In genomic region chr16:85600905-85601639, GRCh38 we compare ENCODE assay signal across 20 cellular contexts. TPM values are rescaled to one million over a fixed set of nuclear protein-coding genes. Genes with fewer than 3 reads are reported as not detected.
DNase-seq lines count a peak whose midpoint lies in the region; TF ChIP-seq lines count a peak whose summit lies in the region.
"Had no signal": no experiment of that assay in that cellular context is flagged by ENCODE, and none has a peak within 500 bp of the region (broad histone marks: within the 10 kb centered on the region; RNA-seq: fewer than 3 reads in every experiment).

No MANE protein-coding gene starts in this region.

- TF ChIP-seq CTCF in HEK293 (tag by site-specific recombination; IDR thresholded peaks at IDR 0.05) = no peak
- TF ChIP-seq CTCF in glutamatergic neuron (IDR thresholded peaks at IDR 0.05; ENCODE audit: partially characterized antibody, unreplicated experiment) = no peak
- no peak for TF ChIP-seq CTCF in sigmoid colon (IDR thresholded peaks at IDR 0.05)
- TF ChIP-seq CTCF in Calu3 (IDR thresholded peaks at IDR 0.05; ENCODE audit: unreplicated experiment) = no peak

- H3K4me3 Mint-ChIP-seq in glutamatergic neuron (ENCODE audit: unreplicated experiment) (peak overlapping the region; percentile 67), Calu3 (ENCODE audit: low read depth, unreplicated experiment) (no peak overlapping the region)
- H3K4me3 Mint-ChIP-seq: activated CD8-positive, alpha-beta memory T cell treated with anti-CD3 and anti-CD28 coated beads, Interleukin-2, amount 10 ng/mL, durations not matched to agents 7 days and 5 days; stimulated activated naive CD8-positive, alpha-beta T cell treated with anti-CD3 and anti-CD28 coated beads, Interleukin-15, Interleukin-2, amounts not matched to agents 100 ng/mL and 50 ng/mL, for 24 hours had no signal

- DNase-seq in glutamatergic neuron = no peak
- no peak for DNase-seq in sigmoid colon
- DNase-seq in NCI-H69 (lab: John Stamatoyannopoulos, UW) = no peak
- DNase-seq in dedifferentiated amniotic fluid mesenchymal stem cell (ENCODE audit: extremely low spot score) = no peak
- DNase-seq in Calu3 = no peak
- DNase-seq: activated CD4-positive, CD25-positive, alpha-beta regulatory T cell treated with anti-CD3 and anti-CD28 coated beads, Interleukin-2, amount 50 U/mL, for 72 hours; activated CD8-positive, alpha-beta memory T cell treated with anti-CD3 and anti-CD28 coated beads, Interleukin-2, amount 10 ng/mL, durations not matched to agents 7 days and 5 days; activated effector memory CD4-positive, alpha-beta T cell treated with anti-CD3 and anti-CD28 coated beads, Interleukin-2, amount 50 U/mL, for 16 hours; amniotic stem cell; DMS153; foreskin keratinocyte; KBM-7; left cardiac atrium; mucosa of descending colon; NCI-H1048; NCI-H2171; RPMI8226 had no signal

- no peak for TF ChIP-seq POLR2A in sigmoid colon (IDR thresholded peaks at IDR 0.05)

- no peak for TF ChIP-seq EP300 in sigmoid colon (IDR thresholded peaks at IDR 0.05)

- 82 to 84% methylated on average over 19 of the region's 19 CpGs for WGBS in sigmoid colon, 2 donors

- CTCF ChIA-PET in HEK293 (lab: Yijun Ruan, JAX) = interaction anchor here (0.7 to 1.0 kb wide), 3 partner anchors 9 to 182 kb away, joined by 3 to 5 read pairs (median 4); no protein-coding TSS in a partner anchor
- CTCF ChIA-PET in Calu3 (lab: Charles Lee) = no interaction called here

- intact Hi-C loops in sigmoid colon (cut with DNase I) (no loop called here), Calu3 (cut with micrococcal nuclease; ENCODE audit: unreplicated experiment) (no loop called here)

- H3K9ac ChIP-seq in BLaER1 treated with 17β-estradiol and CSF1 and Interleukin-3, amounts not matched to agents 10 nM and 100 nM = peak overlapping the region in 6 of 11 experiments; percentile 3 to 65 (median 52); a peak in 9 of 22 replicates

- H3K27ac Mint-ChIP-seq in glutamatergic neuron (ENCODE audit: unreplicated experiment) = peak overlapping the region; percentile 76
- no peak overlapping the region for H3K27ac Mint-ChIP-seq in Calu3 (ENCODE audit: unreplicated experiment)
- H3K27ac Mint-ChIP-seq: activated CD8-positive, alpha-beta memory T cell treated with anti-CD3 and anti-CD28 coated beads, Interleukin-2, amount 10 ng/mL, durations not matched to agents 7 days and 5 days; stimulated activated naive CD8-positive, alpha-beta T cell treated with anti-CD3 and anti-CD28 coated beads, Interleukin-15, Interleukin-2, amounts not matched to agents 100 ng/mL and 50 ng/mL, for 24 hours had no signal

- H3K27me3 Mint-ChIP-seq in glutamatergic neuron (ENCODE audit: unreplicated experiment) = peaks cover 36% of the 10 kb centered on the region
- H3K27me3 Mint-ChIP-seq in Calu3 (ENCODE audit: unreplicated experiment) = peaks cover 87% of the 10 kb centered on the region
- H3K27me3 Mint-ChIP-seq: activated CD8-positive, alpha-beta memory T cell treated with anti-CD3 and anti-CD28 coated beads, Interleukin-2, amount 10 ng/mL, durations not matched to agents 7 days and 5 days; stimulated activated naive CD8-positive, alpha-beta T cell treated with anti-CD3 and anti-CD28 coated beads, Interleukin-15, Interleukin-2, amounts not matched to agents 100 ng/mL and 50 ng/mL, for 24 hours had no signal

- H3K9me3 ChIP-seq in BLaER1 treated with 17β-estradiol and CSF1 and Interleukin-3, amounts not matched to agents 10 nM and 100 nM (replicated peaks in 1 of 11) = no peaks in the 10 kb centered on the region
- H3K9me3 ChIP-seq in HEK293 (ENCODE audit: control insufficient read depth, insufficient read depth, low read depth, low read length) (no peaks in the 10 kb centered on the region), sigmoid colon (no peaks in the 10 kb centered on the region)
- H3K9me3 ChIP-seq: mucosa of descending colon had no signal

- BruUV-seq in Calu3 (replicated peaks; lab: Mats Ljungman, UMichigan) = no TSS peak

- H4K20me1 ChIP-seq in BLaER1 treated with 17β-estradiol and CSF1 and Interleukin-3, amounts not matched to agents 10 nM and 100 nM = peaks cover 75 to 96% (median 91%) of the 10 kb centered on the region in 11 experiments

- peaks cover 0 to 6% (median 0%) of the 10 kb centered on the region in 11 experiments; a peak in 1 of 22 replicates for H3K36me3 ChIP-seq in BLaER1 treated with 17β-estradiol and CSF1 and Interleukin-3, amounts not matched to agents 10 nM and 100 nM
- H3K36me3 ChIP-seq in HEK293 (ENCODE audit: control insufficient read depth in 2 of 2, insufficient read depth in 1 of 2, low read length in 2 of 2) (peaks cover 0 to 2% of the 10 kb centered on the region in 2 experiments; a peak in 1 of 3 replicates), sigmoid colon (no peaks in the 10 kb centered on the region)

- peaks cover 0 to 25% (median 0%) of the 10 kb centered on the region in 11 experiments; a peak in 4 of 22 replicates for H3K27me3 ChIP-seq in BLaER1 treated with 17β-estradiol and CSF1 and Interleukin-3, amounts not matched to agents 10 nM and 100 nM
- H3K27me3 ChIP-seq in sigmoid colon = no peaks in the 10 kb centered on the region

- H3K4me2 ChIP-seq in BLaER1 treated with 17β-estradiol and CSF1 and Interleukin-3, amounts not matched to agents 10 nM and 100 nM = peak overlapping the region in 9 of 11 experiments; percentile 74 to 93 (median 84); a peak in 17 of 22 replicates

- H3K27ac ChIP-seq in BLaER1 treated with 17β-estradiol and CSF1 and Interleukin-3, amounts not matched to agents 10 nM and 100 nM = peak overlapping the region in 4 of 11 experiments; percentile 32 to 47 (median 42); a peak in 7 of 22 replicates
- H3K27ac ChIP-seq in HEK293 (ENCODE audit: extremely low read depth, low read depth, low read length) = no peak overlapping the region
- H3K27ac ChIP-seq in sigmoid colon = peak overlapping the region in 3 of 4 donors; percentile 82 to 85 (median 84)
- H3K27ac ChIP-seq: foreskin keratinocyte had no signal

- H3K4me1 ChIP-seq in BLaER1 treated with 17β-estradiol and CSF1 and Interleukin-3, amounts not matched to agents 10 nM and 100 nM = peaks cover 41 to 96% (median 93%) of the 10 kb centered on the region in 10 experiments
- H3K4me1 ChIP-seq in HEK293 (ENCODE audit: control insufficient read depth, insufficient read depth, low read length) = no peaks in the 10 kb centered on the region
- peaks cover 0 to 62% (median 55%) of the 10 kb centered on the region in 4 donors for H3K4me1 ChIP-seq in sigmoid colon
- H3K4me1 ChIP-seq: foreskin keratinocyte had no signal

- peaks cover 63% of the 10 kb centered on the region for H3K4me1 Mint-ChIP-seq in glutamatergic neuron (ENCODE audit: low read depth, unreplicated experiment)
- no peaks in the 10 kb centered on the region for H3K4me1 Mint-ChIP-seq in Calu3 (ENCODE audit: low read depth, unreplicated experiment)
- H3K4me1 Mint-ChIP-seq: activated CD8-positive, alpha-beta memory T cell treated with anti-CD3 and anti-CD28 coated beads, Interleukin-2, amount 10 ng/mL, durations not matched to agents 7 days and 5 days had no signal

- no peaks in the 10 kb centered on the region for H3K36me3 Mint-ChIP-seq in glutamatergic neuron (ENCODE audit: unreplicated experiment)
- H3K36me3 Mint-ChIP-seq in Calu3 (ENCODE audit: insufficient read depth, unreplicated experiment) = no peaks in the 10 kb centered on the region
- H3K36me3 Mint-ChIP-seq: activated CD8-positive, alpha-beta memory T cell treated with anti-CD3 and anti-CD28 coated beads, Interleukin-2, amount 10 ng/mL, durations not matched to agents 7 days and 5 days had no signal

- POLR2A ChIA-PET in HEK293 (lab: Yijun Ruan, JAX) = no interaction called here

- peaks cover 45% of the 10 kb centered on the region for H3K9me3 Mint-ChIP-seq in glutamatergic neuron (ENCODE audit: unreplicated experiment)
- H3K9me3 Mint-ChIP-seq in Calu3 (ENCODE audit: low read depth, unreplicated experiment) = no peaks in the 10 kb centered on the region
- H3K9me3 Mint-ChIP-seq: stimulated activated naive CD8-positive, alpha-beta T cell treated with anti-CD3 and anti-CD28 coated beads, Interleukin-15, Interleukin-2, amounts not matched to agents 100 ng/mL and 50 ng/mL, for 24 hours had no signal

- no peak overlapping the region for H3K4me3 ChIP-seq in BLaER1 treated with 17β-estradiol and CSF1 and Interleukin-3, amounts not matched to agents 10 nM and 100 nM
- H3K4me3 ChIP-seq in HEK293 (ENCODE audit: low read depth, low read length) (no peak overlapping the region), sigmoid colon (no peak overlapping the region)
- H3K4me3 ChIP-seq: mucosa of descending colon had no signal

TF ChIP-seq in HEK293, 187 proteins besides CTCF, POLR2A, EP300 and RAD21 (continues in another document):
- no peak for TF ChIP-seq GLI2 (tag by site-specific recombination; IDR thresholded peaks at IDR 0.05; ENCODE audit: borderline replicate concordance, low read depth)
- TF ChIP-seq ZNF114 (tag by site-specific recombination; IDR thresholded peaks at IDR 0.05) = no peak
- peak; percentile 76 for TF ChIP-seq EGR2 (tag by site-specific recombination; IDR thresholded peaks at IDR 0.05; ENCODE audit: low read depth)
- no peak for TF ChIP-seq SP2 (tag by site-specific recombination; IDR thresholded peaks at IDR 0.05)
- peak; percentile 61 for TF ChIP-seq ZFHX2 (tag by site-specific recombination; conservative IDR thresholded peaks at IDR 0.05)

RNA-seq across cellular contexts. Expression of gene GSE1, which starts 12.1 kb away (rescaled TPM):
- total RNA-seq in glutamatergic neuron (ENCODE audit: unreplicated experiment) = 473 TPM
- total RNA-seq in sigmoid colon = 10 to 100 TPM; 30.8 to 76.7 (median 47.3) TPM
- 10 to 100 TPM; 12.0 to 49.5 (median 19.4) TPM for polyA plus RNA-seq in sigmoid colon
- 45.3 and 46.2 TPM in 2 replicates for total RNA-seq in Calu3 (2022)
